Comparison of ENCODE assay signal across 20 cellular contexts in the genomic region with DNA sequence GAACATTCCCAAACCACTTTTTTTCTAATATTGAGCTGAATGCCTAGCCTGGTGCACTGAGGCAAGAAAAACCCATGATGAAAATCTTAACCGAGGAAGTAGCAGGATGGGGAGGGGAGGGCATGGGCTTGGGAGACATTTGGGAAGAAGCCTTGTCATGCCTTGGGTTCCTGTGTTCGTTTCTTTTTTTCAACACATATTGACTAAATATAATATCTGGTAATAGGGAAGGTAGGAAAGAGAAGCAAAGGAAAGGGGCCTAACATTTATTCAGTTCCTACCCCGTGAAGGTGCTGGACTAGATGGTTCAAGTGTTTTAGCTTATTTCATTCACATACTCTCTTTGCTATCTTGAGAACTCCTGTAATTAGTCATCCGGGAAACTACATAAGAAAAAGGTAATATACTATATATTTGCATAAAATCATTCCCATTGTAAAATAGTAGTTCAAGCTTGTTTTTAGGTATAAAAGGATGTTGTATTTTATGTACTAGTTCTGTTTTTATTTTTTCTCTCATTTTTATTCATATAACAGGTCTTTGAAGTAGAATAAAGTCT.
A peak's percentile ranks its signal among the peaks of the same experiment; 100 is the strongest.
DNase-seq lines count a peak whose midpoint lies in the region; ATAC-seq and TF ChIP-seq lines count a peak whose summit lies in the region.
"Had no signal": no experiment of that assay in that cellular context is flagged by ENCODE, and none has a peak within 500 bp of the region (broad histone marks: within the 10 kb centered on the region; RNA-seq: fewer than 3 reads in every experiment).

No MANE protein-coding gene starts in this region.

- no peaks in the 10 kb centered on the region for H4K20me1 ChIP-seq in OCI-LY3 (ENCODE audit: insufficient read depth, low read length)

- H2AFZ ChIP-seq in OCI-LY3 (ENCODE audit: low read depth, low read length): no peak overlapping the region

- no peak overlapping the region for H3K9ac ChIP-seq in OCI-LY3 (ENCODE audit: low read length)

- H3K79me2 ChIP-seq in OCI-LY3 (ENCODE audit: low read length): no peaks in the 10 kb centered on the region

- BruUV-seq in A673 (replicated peaks; lab: Mats Ljungman, UMichigan): no TSS peak

- H3K27me3 Mint-ChIP-seq in central memory CD8-positive, alpha-beta T cell: no peaks in the 10 kb centered on the region

- H3K4me3 ChIP-seq in A673 (ENCODE audit: low read depth, low read length, poor library complexity, severe bottlenecking) (no peak overlapping the region), OCI-LY3 (ENCODE audit: low read length) (no peak overlapping the region), suprapubic skin (no peak overlapping the region)
- H3K4me3 ChIP-seq: K562 had no signal

- intact Hi-C loops in A673 (cut with micrococcal nuclease; ENCODE audit: unreplicated experiment): loop anchor here (10.0 kb wide), 1 partner anchor 545 kb away; no protein-coding TSS in a partner anchor

- no peaks in the 10 kb centered on the region for H3K27me3 ChIP-seq in A673 (replicated peaks; ENCODE audit: insufficient read depth, low read depth, low read length, poor library complexity)
- H3K27me3 ChIP-seq in OCI-LY3 (ENCODE audit: low read depth, low read length): no peaks in the 10 kb centered on the region
- H3K27me3 ChIP-seq in suprapubic skin: no peaks in the 10 kb centered on the region

- TF ChIP-seq EP300 in suprapubic skin (IDR thresholded peaks at IDR 0.05): no peak

- CTCF ChIA-PET in A673 (lab: Charles Lee): interaction anchor here (0.7 kb wide), 1 partner anchor 164 kb away, joined by 3 read pairs; no protein-coding TSS in a partner anchor

- WGBS in suprapubic skin: 78% methylated on average over 4 of the region's 4 CpGs

- H3K27ac ChIP-seq in A673 (ENCODE audit: low read depth, low read length, poor library complexity, severe bottlenecking): peak overlapping the region; percentile 48
- H3K27ac ChIP-seq in OCI-LY3 (ENCODE audit: low read length): no peak overlapping the region
- no peak overlapping the region for H3K27ac ChIP-seq in suprapubic skin
- H3K27ac ChIP-seq: 22Rv1 had no signal

- TF ChIP-seq CTCF in A673 (conservative IDR thresholded peaks at IDR 0.05; ENCODE audit: low read depth, low read length): no peak
- no peak for TF ChIP-seq CTCF in GM13976 (IDR thresholded peaks at IDR 0.05; ENCODE audit: borderline replicate concordance, control extremely low read depth, extremely low read depth, insufficient read depth, missing control alignments)
- TF ChIP-seq CTCF in OCI-LY3 (IDR thresholded peaks at IDR 0.05; ENCODE audit: low read depth, low read length): no peak
- no peak for TF ChIP-seq CTCF in suprapubic skin (IDR thresholded peaks at IDR 0.05)

- H3K4me1 Mint-ChIP-seq in central memory CD8-positive, alpha-beta T cell: no peaks in the 10 kb centered on the region

- ATAC-seq in central memory CD8-positive, alpha-beta T cell (replicated peaks; ENCODE audit: extremely low read depth, poor library complexity, severe bottlenecking): no peak
- no peak for ATAC-seq in GM19463 (IDR thresholded peaks at IDR 0.05; ENCODE audit: unreplicated experiment)
- ATAC-seq: K562, PC-3 had no signal

- no peak for TF ChIP-seq POLR2A in suprapubic skin (IDR thresholded peaks at IDR 0.05)

- DNase-seq in A673 (ENCODE audit: low spot score): no peak
- peak; percentile 41 for DNase-seq in GM13976 (ENCODE audit: low spot score)
- DNase-seq in central memory CD8-positive, alpha-beta T cell (ENCODE audit: low spot score in 2 of 2): no peak
- DNase-seq in suprapubic skin (ENCODE audit: low spot score in 2 of 2): no peak
- DNase-seq in NCI-H524 treated with DMSO at 0.1 percent for 48 hours (lab: John Stamatoyannopoulos, UW): no peak
- no peak for DNase-seq in HPDE6-E6E7 (ENCODE audit: extremely low spot score)
- DNase-seq: ACHN, H7, MV-4-11, NCI-H1105, NCI-H1436 treated with DMSO at 0.1 percent for 48 hours, NCI-H187 treated with DMSO at 0.1 percent for 48 hours, NCI-H2171 treated with DMSO at 0.1 percent for 48 hours, NCI-H524, NCI-H774, PC-3 had no signal

- H3K4me1 ChIP-seq in A673 (ENCODE audit: insufficient read depth, low read length, poor library complexity, severe bottlenecking) (peaks cover 58% of the 10 kb centered on the region), OCI-LY3 (ENCODE audit: low read length) (peaks cover 38% of the 10 kb centered on the region), suprapubic skin (peaks cover 9% of the 10 kb centered on the region)

- POLR2A ChIA-PET in A673 (lab: Charles Lee; ENCODE audit: low non-redundant PET): interaction anchor here (0.5 kb wide), 1 partner anchor 9 kb away, joined by 7 read pairs; no protein-coding TSS in a partner anchor

- no peaks in the 10 kb centered on the region for H3K9me3 ChIP-seq in A673 (ENCODE audit: low read depth, low read length, poor library complexity, severe bottlenecking)
- no peaks in the 10 kb centered on the region for H3K9me3 ChIP-seq in OCI-LY3 (ENCODE audit: insufficient read depth, low read length)
- no peaks in the 10 kb centered on the region for H3K9me3 ChIP-seq in suprapubic skin

- H3K9me3 Mint-ChIP-seq in central memory CD8-positive, alpha-beta T cell: no peaks in the 10 kb centered on the region

- H3K36me3 ChIP-seq in A673 (ENCODE audit: insufficient read depth, low read length, poor library complexity, severe bottlenecking): no peaks in the 10 kb centered on the region
- H3K36me3 ChIP-seq in OCI-LY3 (replicated peaks; ENCODE audit: low read depth, low read length): no peaks in the 10 kb centered on the region
- no peaks in the 10 kb centered on the region for H3K36me3 ChIP-seq in suprapubic skin

- peaks cover 7% of the 10 kb centered on the region for H3K36me3 Mint-ChIP-seq in central memory CD8-positive, alpha-beta T cell (ENCODE audit: insufficient read depth)

- H3K4me2 ChIP-seq in OCI-LY3 (ENCODE audit: low read length): peak overlapping the region; percentile 59

- peak overlapping the region; percentile 65 for H3K27ac Mint-ChIP-seq in central memory CD8-positive, alpha-beta T cell (ENCODE audit: low read depth)

- no peak overlapping the region for H3K4me3 Mint-ChIP-seq in central memory CD8-positive, alpha-beta T cell

- in situ Hi-C loops in GM13976 (cut with MboI; ENCODE audit: low sequenced_read_pairs, unreplicated experiment): loop anchor here (10.0 kb wide), 1 partner anchor 165 kb away; the partner anchor contains the start of gene ARTN
